ENCODE assay signal across 8 cellular contexts in genomic region chr6:8983202-8983688, GRCh38.
A peak's percentile ranks its signal among the peaks of the same experiment; 100 is the strongest.
DNase-seq lines count a peak whose midpoint lies in the region; ATAC-seq and TF ChIP-seq lines count a peak whose summit lies in the region.

No MANE protein-coding gene starts in this region.

- H2AFZ ChIP-seq in PC-9 = no peak overlapping the region

- H3K9me3 ChIP-seq in PC-9 (ENCODE audit: insufficient read depth, low read depth) = no peaks in the 10 kb centered on the region

- no peak overlapping the region for H3K27ac Mint-ChIP-seq in type B pancreatic cell

- DNase-seq in ELR (ENCODE audit: low read depth) = peak; percentile 77
- peak; percentile 71 for DNase-seq in KBM-7
- peak in 1 of 2 experiments; percentile 76 for DNase-seq in PC-9
- peak; percentile 8 for DNase-seq in activated T-helper 1 cell treated with Interleukin-2 at 50 U/mL for 16 hours (ENCODE audit: low read depth)
- peak; percentile 48 for DNase-seq in fibroblast of villous mesenchyme (ENCODE audit: low read depth)
- peak; percentile 33 for DNase-seq in occipital lobe (lab: John Stamatoyannopoulos, UW)
- peak; percentile 79 for DNase-seq in type B pancreatic cell (ENCODE audit: extremely low spot score, unreplicated experiment)

- peak; percentile 98 for ATAC-seq in GM21786 (IDR thresholded peaks at IDR 0.05; ENCODE audit: unreplicated experiment)

- no peaks in the 10 kb centered on the region for H3K36me3 ChIP-seq in PC-9 (ENCODE audit: low read depth)

- no peaks in the 10 kb centered on the region for H3F3A ChIP-seq in PC-9 (ENCODE audit: insufficient read depth, low read depth)

- intact Hi-C loops in PC-9 (cut with micrococcal nuclease; ENCODE audit: unreplicated experiment) = loop anchor here (1.0 to 5.0 kb wide), 8 partner anchors 268 to 1446 kb away; no protein-coding TSS in a partner anchor

- H4K20me1 ChIP-seq in PC-9 (ENCODE audit: insufficient read depth) = no peaks in the 10 kb centered on the region

- H3K27me3 ChIP-seq in PC-9 (ENCODE audit: insufficient read depth, low read depth) = no peaks in the 10 kb centered on the region

- H3K27ac ChIP-seq in PC-9 = no peak overlapping the region

- H3K4me3 Mint-ChIP-seq in type B pancreatic cell = peak overlapping the region; percentile 19

- H3K27me3 Mint-ChIP-seq in type B pancreatic cell = no peaks in the 10 kb centered on the region

- no peaks in the 10 kb centered on the region for H3K4me1 ChIP-seq in PC-9 (replicated peaks; ENCODE audit: insufficient read depth)

- peaks cover 5% of the 10 kb centered on the region for H3K4me1 Mint-ChIP-seq in type B pancreatic cell (ENCODE audit: unreplicated experiment)

- peak overlapping the region; percentile 11; the same call in 1 of the 2 replicates for H3K4me2 ChIP-seq in PC-9

- H3K9me2 ChIP-seq in PC-9 (ENCODE audit: insufficient read depth) = no peaks in the 10 kb centered on the region

- no TSS peak for BruUV-seq in PC-9 (replicated peaks; lab: Mats Ljungman, UMichigan)

- POLR2A ChIA-PET in PC-9 (lab: Charles Lee; ENCODE audit: unreplicated experiment) = no interaction called here

- peaks cover 10% of the 10 kb centered on the region for H3K9me3 Mint-ChIP-seq in type B pancreatic cell

- no peaks in the 10 kb centered on the region for H3K36me3 Mint-ChIP-seq in type B pancreatic cell

- in situ Hi-C loops in KBM-7 (cut with MboI; ENCODE audit: low pct_unique_long_range_greater_than_20kb, low sequenced_read_pairs) = no loop called here

- H3K79me2 ChIP-seq in PC-9 (ENCODE audit: low read depth) = no peaks in the 10 kb centered on the region

- peak; percentile 86 for TF ChIP-seq CTCF in PC-9 (conservative IDR thresholded peaks at IDR 0.05)
- TF ChIP-seq CTCF in fibroblast of villous mesenchyme (IDR thresholded peaks at IDR 0.05; ENCODE audit: insufficient read depth, low read depth, low read length) = peak; percentile 92
- peak; percentile 99 for TF ChIP-seq CTCF in type B pancreatic cell (conservative IDR thresholded peaks at IDR 0.05)

- no peak overlapping the region for H3K4me3 ChIP-seq in PC-9
- no peak overlapping the region for H3K4me3 ChIP-seq in fibroblast of villous mesenchyme (ENCODE audit: low read depth, low read length)

- CTCF ChIA-PET in PC-9 (lab: Charles Lee) = interaction anchor here (1.0 to 1.9 kb wide), 3 partner anchors 1432 to 1451 kb away, joined by 4 to 6 read pairs (median 4); partner anchors contain the start of gene TFAP2A
